In genomic region chr4:128668566-128668965, GRCh38 we compare ENCODE assay signal across 31 cellular contexts.
"Had no signal": no experiment of that assay in that cellular context is flagged by ENCODE, and none has a peak within 500 bp of the region (broad histone marks: within the 10 kb centered on the region; RNA-seq: fewer than 3 reads in every experiment).

No MANE protein-coding gene starts in this region.

- ATAC-seq: activated naive CD4-positive, alpha-beta T cell treated with anti-CD3 and anti-CD28 coated beads, Interleukin-2, amount 50 U/mL, for 72 hours; activated T-cell treated with anti-CD3 and anti-CD28 coated beads, Interleukin-2, amount 50 U/mL, for 4 hours; body of pancreas; PC-3 had no signal

- H3K27ac ChIP-seq: adrenal gland, body of pancreas, breast epithelium, Peyer's patch, SJSA1 had no signal

- H3K36me3 Mint-ChIP-seq: activated naive CD4-positive, alpha-beta T cell treated with anti-CD3 and anti-CD28 coated beads, Interleukin-2, amount 50 U/mL, for 72 hours had no signal

- DNase-seq: activated CD4-positive, alpha-beta T cell treated with anti-CD3 and anti-CD28 coated beads, Interleukin-2, amount 10 ng/mL, durations not matched to agents 7 days and 5 days; activated CD4-positive, alpha-beta T cell treated with anti-CD3 and anti-CD28 coated beads, Interleukin-2, amount 50 U/mL, for 48 hours; activated CD8-positive, alpha-beta memory T cell treated with anti-CD3 and anti-CD28 coated beads, Interleukin-2, amount 50 U/mL, for 4 hours; activated gamma-delta T cell treated with Interleukin-2 at 50 U/mL for 16 hours; activated naive CD4-positive, alpha-beta T cell treated with anti-CD3 and anti-CD28 coated beads for 36 hours; activated T-cell treated with anti-CD3 and anti-CD28 coated beads for 4 hours; activated T-cell treated with anti-CD3 and anti-CD28 coated beads, Interleukin-2, amount 50 U/mL, for 4 hours; adrenal gland; body of pancreas; NCI-H1092 treated with DMSO at 0.1 percent for 48 hours; NCI-H1417; NCI-H146; NCI-H187; NCI-H2029 treated with DMSO at 0.1 percent for 48 hours; NCI-H2107; NCI-H2171; NCI-H510A; NCI-H526; NCI-H748 treated with DMSO at 0.1 percent for 48 hours; NK-92 treated with Interleukin-12 subunit alpha and Interleukin-12 subunit beta, amount 100 ng/mL, for 24 hours; PC-3; Peyer's patch; RPMI8226; SHP77 treated with DMSO at 0.1 percent for 48 hours; T1000 had no signal

- H3K9me3 Mint-ChIP-seq: activated naive CD4-positive, alpha-beta T cell treated with anti-CD3 and anti-CD28 coated beads for 36 hours; activated naive CD4-positive, alpha-beta T cell treated with anti-CD3 and anti-CD28 coated beads, Interleukin-2, amount 50 U/mL, for 72 hours; activated T-cell treated with anti-CD3 and anti-CD28 coated beads, Interleukin-2, amount 50 U/mL, for 4 hours; activated T-helper 1 cell treated with anti-CD3 and anti-CD28 coated beads, Interleukin-12 subunit alpha, Interleukin-12 subunit beta, Interleukin-2, Interleukin-4 antibody, amounts not matched to agents 30 ng/mL and 10 ng/mL and 1 ng/mL, durations not matched to agents 14 hours and 24 hours and 36 hours had no signal

- H3K4me3 Mint-ChIP-seq: activated CD4-positive, alpha-beta T cell treated with anti-CD3 and anti-CD28 coated beads, Interleukin-2, amount 10 ng/mL, durations not matched to agents 7 days and 5 days; activated naive CD4-positive, alpha-beta T cell treated with anti-CD3 and anti-CD28 coated beads for 36 hours; activated T-cell treated with anti-CD3 and anti-CD28 coated beads, Interleukin-2, amount 50 U/mL, for 4 hours; activated T-helper 1 cell treated with anti-CD3 and anti-CD28 coated beads, Interleukin-12 subunit alpha, Interleukin-12 subunit beta, Interleukin-2, Interleukin-4 antibody, amounts not matched to agents 30 ng/mL and 10 ng/mL and 1 ng/mL, durations not matched to agents 14 hours and 24 hours and 36 hours had no signal

- H3K36me3 ChIP-seq: adrenal gland, breast epithelium, Peyer's patch, SJSA1 had no signal

- H3K4me3 ChIP-seq: adrenal gland, body of pancreas, breast epithelium, Peyer's patch, SJSA1 had no signal

- H3K9me3 ChIP-seq: adrenal gland, body of pancreas, breast epithelium, Peyer's patch, SJSA1 had no signal

- FAIRE-seq: astrocyte, TTC549 had no signal

- H3K4me1 ChIP-seq: adrenal gland, breast epithelium, Peyer's patch, SJSA1 had no signal

- H3K27me3 ChIP-seq: adrenal gland, body of pancreas, breast epithelium, Peyer's patch, SJSA1 had no signal

- H3K27ac Mint-ChIP-seq: activated CD4-positive, alpha-beta T cell treated with anti-CD3 and anti-CD28 coated beads, Interleukin-2, amount 10 ng/mL, durations not matched to agents 7 days and 5 days; activated naive CD4-positive, alpha-beta T cell treated with anti-CD3 and anti-CD28 coated beads for 36 hours; activated naive CD4-positive, alpha-beta T cell treated with anti-CD3 and anti-CD28 coated beads, Interleukin-2, amount 50 U/mL, for 72 hours; activated T-helper 1 cell treated with anti-CD3 and anti-CD28 coated beads, Interleukin-12 subunit alpha, Interleukin-12 subunit beta, Interleukin-2, Interleukin-4 antibody, amounts not matched to agents 30 ng/mL and 10 ng/mL and 1 ng/mL, durations not matched to agents 14 hours and 24 hours and 36 hours had no signal

- H3K27me3 Mint-ChIP-seq: activated CD4-positive, alpha-beta T cell treated with anti-CD3 and anti-CD28 coated beads, Interleukin-2, amount 10 ng/mL, durations not matched to agents 7 days and 5 days had no signal
